22 cellular contexts compared by ENCODE assay signal in genomic region chr21:45416619-45417018, GRCh38. TPM values are rescaled to one million over a fixed set of nuclear protein-coding genes. Genes with fewer than 3 reads are reported as not detected.
DNase-seq lines count a peak whose midpoint lies in the region; ATAC-seq and TF ChIP-seq lines count a peak whose summit lies in the region.
"Had no signal": no experiment of that assay in that cellular context is flagged by ENCODE, and none has a peak within 500 bp of the region (broad histone marks: within the 10 kb centered on the region; RNA-seq: fewer than 3 reads in every experiment).

No MANE protein-coding gene starts in this region.

- TF ChIP-seq CTCF in left ventricle myocardium inferior (IDR thresholded peaks at IDR 0.05; ENCODE audit: borderline replicate concordance): no peak
- no peak for TF ChIP-seq CTCF in brain (conservative IDR thresholded peaks at IDR 0.05)
- no peak for TF ChIP-seq CTCF in mucosa of descending colon (IDR thresholded peaks at IDR 0.05)
- no peak for TF ChIP-seq CTCF in type B pancreatic cell (conservative IDR thresholded peaks at IDR 0.05)

- no peak overlapping the region for H3K27ac ChIP-seq in left ventricle myocardium inferior (replicated peaks)

- H3K36me3 Mint-ChIP-seq in brain: no peaks in the 10 kb centered on the region
- H3K36me3 Mint-ChIP-seq in type B pancreatic cell: no peaks in the 10 kb centered on the region
- H3K36me3 Mint-ChIP-seq: CD8-positive, alpha-beta memory T cell had no signal

- H3K27me3 Mint-ChIP-seq in brain: peaks cover 3% of the 10 kb centered on the region
- H3K27me3 Mint-ChIP-seq in type B pancreatic cell: no peaks in the 10 kb centered on the region

- H3K4me1 Mint-ChIP-seq in brain (peaks cover 74% of the 10 kb centered on the region), type B pancreatic cell (ENCODE audit: unreplicated experiment) (peaks cover 49% of the 10 kb centered on the region)
- H3K4me1 Mint-ChIP-seq: CD8-positive, alpha-beta memory T cell; central memory CD8-positive, alpha-beta T cell had no signal

- H3K9me3 ChIP-seq in left ventricle myocardium inferior (replicated peaks) (no peaks in the 10 kb centered on the region), mucosa of descending colon (no peaks in the 10 kb centered on the region)

- no peaks in the 10 kb centered on the region for H3K36me3 ChIP-seq in left ventricle myocardium inferior
- no peaks in the 10 kb centered on the region for H3K36me3 ChIP-seq in mucosa of descending colon (ENCODE audit: low read depth)

- ATAC-seq in mucosa of descending colon (no peak), HG02885 (IDR thresholded peaks at IDR 0.05; ENCODE audit: poor library complexity, unreplicated experiment) (no peak)
- ATAC-seq: left lobe of liver had no signal

- DNase-seq in left ventricle myocardium inferior: peak; percentile 5
- no peak for DNase-seq in cardiac septum (ENCODE audit: low spot score)
- DNase-seq in mucosa of descending colon: peak in 2 of 3 donors; percentile 1 to 10
- no peak for DNase-seq in type B pancreatic cell (ENCODE audit: extremely low spot score, unreplicated experiment)
- no peak for DNase-seq in T-helper 1 cell
- DNase-seq in stimulated activated naive CD4-positive, alpha-beta T cell treated with Interleukin-2 at 50 U/mL for 16 hours (lab: John Stamatoyannopoulos, UW): no peak
- DNase-seq: activated CD4-positive, alpha-beta T cell treated with anti-CD3 and anti-CD28 coated beads, Interleukin-2, amount 50 U/mL, for 4 hours; activated naive CD4-positive, alpha-beta T cell treated with anti-CD3 and anti-CD28 coated beads, Interleukin-2, amount 50 U/mL, for 16 hours; amygdala; dorsolateral prefrontal cortex; GOT3; NCI-H1105 treated with DMSO at 0.1 percent for 48 hours; NCI-H2029 treated with DMSO at 0.1 percent for 48 hours; NCI-H2227 treated with DMSO at 0.1 percent for 48 hours; NCI-H69; RPMI8226; T-helper 9 cell had no signal

- H3K9me3 Mint-ChIP-seq in brain (no peaks in the 10 kb centered on the region), type B pancreatic cell (no peaks in the 10 kb centered on the region)
- H3K9me3 Mint-ChIP-seq: CD8-positive, alpha-beta memory T cell; central memory CD8-positive, alpha-beta T cell had no signal

- H3K4me3 ChIP-seq in left ventricle myocardium inferior (no peak overlapping the region), mucosa of descending colon (no peak overlapping the region)

- intact Hi-C loops in left ventricle myocardium inferior (cut with micrococcal nuclease) (no loop called here), cardiac septum (cut with DNase I) (no loop called here), mucosa of descending colon (cut with DNase I, micrococcal nuclease) (no loop called here)

- H3K27ac Mint-ChIP-seq in brain (peak overlapping the region in 4 of 5 experiments; percentile 12 to 52 (median 44)), type B pancreatic cell (peak overlapping the region; percentile 83)
- H3K27ac Mint-ChIP-seq: CD8-positive, alpha-beta memory T cell had no signal

- no peaks in the 10 kb centered on the region for H3K27me3 ChIP-seq in left ventricle myocardium inferior (ENCODE audit: low read depth)
- H3K27me3 ChIP-seq: dorsolateral prefrontal cortex had no signal

- H3K4me3 Mint-ChIP-seq in brain (no peak overlapping the region), type B pancreatic cell (peak overlapping the region; percentile 54)
- H3K4me3 Mint-ChIP-seq: CD8-positive, alpha-beta memory T cell; central memory CD8-positive, alpha-beta T cell had no signal

- H3K4me1 ChIP-seq in left ventricle myocardium inferior: peaks cover 91% of the 10 kb centered on the region
- no peaks in the 10 kb centered on the region for H3K4me1 ChIP-seq in mucosa of descending colon (ENCODE audit: low read depth)

RNA-seq across cellular contexts. Expression of gene COL18A1, which starts 11.7 kb away (rescaled TPM):
- total RNA-seq in left ventricle myocardium inferior: 66.5 TPM
- total RNA-seq in cardiac septum: 77.0 TPM
- polyA plus RNA-seq in brain (ENCODE audit: insufficient read depth, low read depth, low replicate concordance): 31.5 TPM
- 10 to 100 TPM in 2 of 3 donors, 1 to 10 TPM in 1; 4.6 to 46.9 (median 21.3) TPM for total RNA-seq in mucosa of descending colon
- 150 and 168 TPM in 2 replicates for total RNA-seq in type B pancreatic cell (ENCODE audit: low replicate concordance)

Comparison
In these comparisons a context has a peak if more than half of its experiments do, and no peak if none do; other contexts are left out.
1. DNase-seq: peak in left ventricle myocardium inferior (single experiment) and mucosa of descending colon (2 of 3); none in cardiac septum (single experiment), type B pancreatic cell (single experiment), T-helper 1 cell (0 of 5) and stimulated activated naive CD4-positive, alpha-beta T cell treated with Interleukin-2 at 50 U/mL for 16 hours (single experiment).